18 cellular contexts compared by ENCODE assay signal in genomic region chr16:23113185-23113584, GRCh38. TPM values are rescaled to one million over a fixed set of nuclear protein-coding genes. Genes with fewer than 3 reads are reported as not detected.
DNase-seq lines count a peak whose midpoint lies in the region; ATAC-seq and TF ChIP-seq lines count a peak whose summit lies in the region.
"Had no signal": no experiment of that assay in that cellular context is flagged by ENCODE, and none has a peak within 500 bp of the region (broad histone marks: within the 10 kb centered on the region; RNA-seq: fewer than 3 reads in every experiment).

No MANE protein-coding gene starts in this region.

- H3K36me3 Mint-ChIP-seq in glutamatergic neuron (ENCODE audit: unreplicated experiment), result peaks cover 5% of the 10 kb centered on the region

- H3K4me3 Mint-ChIP-seq in glutamatergic neuron (ENCODE audit: unreplicated experiment), result peak overlapping the region; percentile 23
- H3K4me3 Mint-ChIP-seq: CD4-positive, alpha-beta T cell had no signal

- DNase-seq in NCI-H1694 treated with DMSO at 0.1 percent for 48 hours (lab: John Stamatoyannopoulos, UW) (peak; percentile 12), NCI-H1694 (lab: John Stamatoyannopoulos, UW) (no peak), DMS 273 treated with DMSO at 0.1 percent for 48 hours (lab: John Stamatoyannopoulos, UW) (peak; percentile 74), NCI-H69 (lab: John Stamatoyannopoulos, UW) (peak; percentile 25), glutamatergic neuron (no peak), T-helper 9 cell (no peak), NCI-H2196 treated with DMSO at 0.1 percent for 48 hours (lab: John Stamatoyannopoulos, UW; ENCODE audit: unreplicated experiment) (no peak)
- DNase-seq: ACHN; CD4-positive, alpha-beta T cell; COR-L47; DMS153; GDM1; KBM-7; NCI-H1092; NCI-H1436; NCI-H2029; NCI-H748 treated with DMSO at 0.1 percent for 48 hours had no signal

- peaks cover 2% of the 10 kb centered on the region for H3K27me3 Mint-ChIP-seq in glutamatergic neuron (ENCODE audit: unreplicated experiment)
- H3K27me3 Mint-ChIP-seq: CD4-positive, alpha-beta T cell had no signal

- no peak for ATAC-seq in HG03521 (IDR thresholded peaks at IDR 0.05; ENCODE audit: unreplicated experiment)

- peaks cover 12% of the 10 kb centered on the region for H3K4me1 Mint-ChIP-seq in glutamatergic neuron (ENCODE audit: low read depth, unreplicated experiment)

- H3K9me3 Mint-ChIP-seq in glutamatergic neuron (ENCODE audit: unreplicated experiment), result no peaks in the 10 kb centered on the region
- H3K9me3 Mint-ChIP-seq: CD4-positive, alpha-beta T cell had no signal

- H3K27ac Mint-ChIP-seq in glutamatergic neuron (ENCODE audit: unreplicated experiment), result peak overlapping the region; percentile 46
- H3K27ac Mint-ChIP-seq: CD4-positive, alpha-beta T cell had no signal

- TF ChIP-seq CTCF in glutamatergic neuron (IDR thresholded peaks at IDR 0.05; ENCODE audit: partially characterized antibody, unreplicated experiment), result no peak

RNA-seq across cellular contexts. Expression of gene USP31, which starts 36.1 kb away (rescaled TPM):
- total RNA-seq in glutamatergic neuron (ENCODE audit: unreplicated experiment), result 21.8 TPM

Comparison
In these comparisons a context has a peak if more than half of its experiments do, and no peak if none do; other contexts are left out.
1. DNase-seq: peak in NCI-H1694 treated with DMSO at 0.1 percent for 48 hours (single experiment), DMS 273 treated with DMSO at 0.1 percent for 48 hours (single experiment) and NCI-H69 (single experiment); none in NCI-H1694 (single experiment), glutamatergic neuron (single experiment), T-helper 9 cell (single experiment) and NCI-H2196 treated with DMSO at 0.1 percent for 48 hours (single experiment).